Comparison of ENCODE assay signal across 1 cellular context in the genomic region with DNA sequence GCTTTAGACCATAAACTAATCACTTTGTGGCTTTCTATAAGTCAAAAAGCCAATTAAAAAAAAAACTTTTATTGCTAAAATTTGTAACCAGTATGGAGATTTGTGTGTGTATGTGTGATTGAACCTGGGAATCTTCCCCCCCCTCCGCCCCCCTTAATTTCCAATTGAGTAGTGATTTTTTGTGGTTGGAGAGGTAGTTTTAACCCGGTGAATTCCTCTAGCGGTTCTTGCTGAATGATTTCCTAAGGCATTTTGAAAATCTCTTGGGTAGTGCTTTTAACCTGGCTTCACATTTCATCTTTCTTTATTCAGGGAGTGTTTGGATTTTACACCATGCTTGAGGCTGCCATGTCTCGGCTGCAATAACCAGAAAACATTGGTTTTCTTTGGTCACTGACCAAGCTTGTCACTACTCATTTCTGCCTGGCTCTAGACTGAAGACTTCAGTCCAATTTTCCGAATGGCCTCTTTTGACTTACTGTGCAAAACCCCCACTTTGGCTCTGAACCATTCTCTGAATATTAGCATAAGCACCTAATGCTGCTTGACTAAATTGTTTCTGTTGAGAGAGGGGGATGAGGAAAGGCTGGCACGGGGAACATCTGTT.
TF ChIP-seq lines count a peak whose summit lies in the region.

No MANE protein-coding gene starts in this region.

TF ChIP-seq in SK-N-SH, 30 proteins besides CTCF, POLR2A, EP300 and RAD21 (continued from another document):
- TF ChIP-seq, protein P1, sequence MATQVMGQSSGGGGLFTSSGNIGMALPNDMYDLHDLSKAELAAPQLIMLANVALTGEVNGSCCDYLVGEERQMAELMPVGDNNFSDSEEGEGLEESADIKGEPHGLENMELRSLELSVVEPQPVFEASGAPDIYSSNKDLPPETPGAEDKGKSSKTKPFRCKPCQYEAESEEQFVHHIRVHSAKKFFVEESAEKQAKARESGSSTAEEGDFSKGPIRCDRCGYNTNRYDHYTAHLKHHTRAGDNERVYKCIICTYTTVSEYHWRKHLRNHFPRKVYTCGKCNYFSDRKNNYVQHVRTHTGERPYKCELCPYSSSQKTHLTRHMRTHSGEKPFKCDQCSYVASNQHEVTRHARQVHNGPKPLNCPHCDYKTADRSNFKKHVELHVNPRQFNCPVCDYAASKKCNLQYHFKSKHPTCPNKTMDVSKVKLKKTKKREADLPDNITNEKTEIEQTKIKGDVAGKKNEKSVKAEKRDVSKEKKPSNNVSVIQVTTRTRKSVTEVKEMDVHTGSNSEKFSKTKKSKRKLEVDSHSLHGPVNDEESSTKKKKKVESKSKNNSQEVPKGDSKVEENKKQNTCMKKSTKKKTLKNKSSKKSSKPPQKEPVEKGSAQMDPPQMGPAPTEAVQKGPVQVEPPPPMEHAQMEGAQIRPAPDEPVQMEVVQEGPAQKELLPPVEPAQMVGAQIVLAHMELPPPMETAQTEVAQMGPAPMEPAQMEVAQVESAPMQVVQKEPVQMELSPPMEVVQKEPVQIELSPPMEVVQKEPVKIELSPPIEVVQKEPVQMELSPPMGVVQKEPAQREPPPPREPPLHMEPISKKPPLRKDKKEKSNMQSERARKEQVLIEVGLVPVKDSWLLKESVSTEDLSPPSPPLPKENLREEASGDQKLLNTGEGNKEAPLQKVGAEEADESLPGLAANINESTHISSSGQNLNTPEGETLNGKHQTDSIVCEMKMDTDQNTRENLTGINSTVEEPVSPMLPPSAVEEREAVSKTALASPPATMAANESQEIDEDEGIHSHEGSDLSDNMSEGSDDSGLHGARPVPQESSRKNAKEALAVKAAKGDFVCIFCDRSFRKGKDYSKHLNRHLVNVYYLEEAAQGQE (IDR thresholded peaks at IDR 0.05; ENCODE audit: low read depth, low read length) = no peak
- TF ChIP-seq RCOR1 (IDR thresholded peaks at IDR 0.05; ENCODE audit: low read length) = no peak
- TF ChIP-seq RFX5 (IDR thresholded peaks at IDR 0.05; ENCODE audit: low read length) = no peak
- TF ChIP-seq CHD2 (IDR thresholded peaks at IDR 0.05; ENCODE audit: low read length, partially characterized antibody) = no peak
- TF ChIP-seq RXRA (IDR thresholded peaks at IDR 0.05; ENCODE audit: borderline replicate concordance, low read depth) = no peak
- TF ChIP-seq JUND (IDR thresholded peaks at IDR 0.05) = no peak
